1 cellular context compared by ENCODE assay signal in the genomic region with DNA sequence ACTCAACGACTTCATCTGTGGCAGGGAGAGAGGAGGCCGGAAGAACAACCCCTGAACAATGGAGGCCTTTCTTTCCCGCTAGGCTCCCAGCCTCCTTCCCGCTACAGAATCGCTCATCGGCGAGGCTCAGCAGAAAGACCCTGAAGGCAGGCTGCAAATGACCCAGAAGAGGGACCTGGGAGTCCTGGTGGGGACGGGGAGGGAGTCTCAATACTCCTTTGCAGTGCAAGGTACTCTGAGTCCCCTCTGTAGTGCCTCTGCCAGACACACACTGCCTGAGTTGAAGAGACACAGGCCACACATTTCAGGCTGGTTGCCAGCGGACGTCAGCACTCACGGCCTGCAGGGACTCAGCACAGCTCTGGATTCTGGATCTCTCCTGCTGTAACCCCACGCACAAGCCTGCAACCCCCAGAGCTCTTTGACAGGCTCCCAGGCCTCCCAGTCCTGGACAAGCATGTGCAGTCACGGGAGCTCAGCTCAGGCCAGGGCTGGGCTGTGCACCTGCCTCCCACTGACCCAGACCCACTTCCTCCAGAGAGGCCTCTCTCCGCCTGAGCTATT.
TF ChIP-seq lines count a peak whose summit lies in the region.

No MANE protein-coding gene starts in this region.

TF ChIP-seq in GM23338, 12 proteins besides CTCF, POLR2A, EP300 and RAD21 (continued from another document):
- no peak for TF ChIP-seq ZNF331 (CRISPR knock-in tag; IDR thresholded peaks at IDR 0.05; ENCODE audit: low read depth)
- TF ChIP-seq CREB1 (CRISPR knock-in tag; IDR thresholded peaks at IDR 0.05; ENCODE audit: low read depth) = no peak
TF ChIP-seq in GM23338: peak in this region for 0.
